In the genomic region with DNA sequence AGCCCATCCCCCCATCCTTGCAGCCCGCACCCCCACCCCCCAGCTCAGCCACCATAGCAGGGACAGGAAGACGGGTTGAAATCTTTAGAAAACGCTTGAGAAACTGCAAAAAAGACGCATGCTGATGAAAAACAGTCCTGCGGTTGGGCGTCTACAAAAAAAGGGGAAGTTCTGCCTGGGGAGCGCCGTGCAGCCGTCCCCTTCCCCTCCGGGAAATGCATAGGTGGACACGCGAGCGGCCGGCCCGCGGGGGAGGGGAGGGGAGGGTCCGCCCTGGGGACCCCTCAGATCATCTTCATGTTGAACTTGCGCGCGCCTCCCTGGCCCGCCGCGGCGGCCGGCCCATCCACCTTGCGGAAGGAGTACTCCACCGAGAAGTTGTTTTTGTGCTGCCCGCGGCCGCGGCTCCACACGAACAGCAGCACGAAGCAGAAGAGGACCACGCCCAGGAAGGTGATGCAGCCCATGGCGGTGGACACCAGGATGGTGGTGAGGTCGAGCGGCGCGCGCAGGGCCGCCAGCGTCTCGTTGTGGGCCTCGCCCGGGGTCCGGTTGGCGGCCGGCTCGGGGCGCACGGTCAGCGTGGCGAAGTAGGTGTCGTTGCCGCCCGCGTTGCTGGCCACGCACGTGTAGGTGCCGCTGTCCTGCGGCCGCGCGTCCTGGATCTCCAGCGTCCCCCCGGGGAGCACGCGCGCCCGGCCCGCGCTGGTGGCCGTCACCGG, we compare ENCODE assay signal across 9 cellular contexts. TPM values are rescaled to one million over a fixed set of nuclear protein-coding genes. Genes with fewer than 3 reads are reported as not detected.
DNase-seq lines count a peak whose midpoint lies in the region; ATAC-seq and TF ChIP-seq lines count a peak whose summit lies in the region.
"Had no signal": no experiment of that assay in that cellular context is flagged by ENCODE, and none has a peak within 500 bp of the region (broad histone marks: within the 10 kb centered on the region; RNA-seq: fewer than 3 reads in every experiment).

No MANE protein-coding gene starts in this region.

- peak; percentile 88 for DNase-seq in GM13976 (ENCODE audit: low spot score)
- peak; percentile 62 for DNase-seq in NCI-H69 (lab: John Stamatoyannopoulos, UW)
- DNase-seq in activated effector memory CD4-positive, alpha-beta T cell treated with anti-CD3 and anti-CD28 coated beads, Interleukin-2, amount 50 U/mL, for 16 hours, result peak; percentile 81
- peak; percentile 41 for DNase-seq in stomach
- DNase-seq in COR-L47 (lab: John Stamatoyannopoulos, UW), result no peak

- TF ChIP-seq EP300 in stomach (IDR thresholded peaks at IDR 0.05), result no peak

- no peak for TF ChIP-seq CTCF in GM13976 (IDR thresholded peaks at IDR 0.05; ENCODE audit: borderline replicate concordance, control extremely low read depth, extremely low read depth, insufficient read depth, missing control alignments)
- TF ChIP-seq CTCF in stomach (IDR thresholded peaks at IDR 0.05), result no peak

- H3K9ac ChIP-seq in iPS-18a (ENCODE audit: low read length), result no peak overlapping the region

- H3K27ac ChIP-seq in iPS-18a (ENCODE audit: low read length) (no peak overlapping the region), stomach (peak overlapping the region in 4 of 5 donors; percentile 51 to 84 (median 70))

- no peak for ATAC-seq in GM18858 (IDR thresholded peaks at IDR 0.05; ENCODE audit: unreplicated experiment)
- no peak for ATAC-seq in GM18519 (IDR thresholded peaks at IDR 0.05; ENCODE audit: low FRiP score, unreplicated experiment)

- no peak for TF ChIP-seq POLR2A in stomach (IDR thresholded peaks at IDR 0.05)

- H3K4me3 ChIP-seq in iPS-18a (ENCODE audit: low read length), result peak overlapping the region; percentile 27
- peak overlapping the region; percentile 41 to 56 (median 44) for H3K4me3 ChIP-seq in stomach

- H3K36me3 ChIP-seq in iPS-18a (ENCODE audit: control insufficient read depth, low read depth, low read length) (no peaks in the 10 kb centered on the region), stomach (no peaks in the 10 kb centered on the region)

- H3K4me1 ChIP-seq in iPS-18a (ENCODE audit: control insufficient read depth, low read depth, low read length) (no peaks in the 10 kb centered on the region), stomach (peaks cover 28 to 48% (median 36%) of the 10 kb centered on the region in 4 donors)

- in situ Hi-C loops in GM13976 (cut with MboI; ENCODE audit: low sequenced_read_pairs, unreplicated experiment), result no loop called here

- no peaks in the 10 kb centered on the region for H3K9me3 ChIP-seq in iPS-18a (ENCODE audit: control insufficient read depth, low read depth, low read length)
- H3K9me3 ChIP-seq in stomach, result no peaks in the 10 kb centered on the region

- intact Hi-C loops in stomach (cut with DNase I; ENCODE audit: low total_unique reads), result loop anchor here (10.0 kb wide), 1 partner anchor 155 kb away; no protein-coding TSS in a partner anchor

- WGBS in stomach, 5 donors, result 1 to 10% (median 2%) methylated on average over 25 to 71 of the region's 74 CpGs

- H3K27me3 ChIP-seq in iPS-18a (ENCODE audit: control insufficient read depth, insufficient read depth, low read length), result peaks cover 88% of the 10 kb centered on the region
- peaks cover 17 to 88% (median 49%) of the 10 kb centered on the region in 3 donors for H3K27me3 ChIP-seq in stomach

RNA-seq across cellular contexts. Expression of gene PEAK3, which starts 7.9 kb away (rescaled TPM):
- total RNA-seq in stomach, result 1 to 10 TPM in 1 of 5 donors, under 1 TPM in 1, not detected in 3; 0.87 to 1.4 TPM
- polyA plus RNA-seq in stomach, result under 1 TPM in 2 of 3 donors, not detected in 1; 0.15 to 0.31 TPM
- total RNA-seq: kidney epithelial cell had no signal

RNA-seq across cellular contexts. Expression of gene LINGO3, which starts 18.1 kb away (rescaled TPM):
- total RNA-seq in stomach, result not detected
- not detected for polyA plus RNA-seq in stomach
- total RNA-seq: kidney epithelial cell had no signal

RNA-seq across cellular contexts. Expression of gene JSRP1, which starts 33.7 kb away (rescaled TPM):
- total RNA-seq in stomach, result under 1 TPM in 1 of 5 donors, not detected in 4; 0.58 TPM
- polyA plus RNA-seq in stomach, result under 1 TPM in 2 of 3 donors, not detected in 1; 0.68 to 0.75 TPM

RNA-seq across cellular contexts. Expression of gene LSM7, which starts 38.5 kb away (rescaled TPM):
- total RNA-seq in stomach, result 10 to 100 TPM in 4 of 5 donors, 1 to 10 TPM in 1; 9.8 to 93.1 (median 17.4) TPM
- 100 to 1,000 TPM; 196 to 332 (median 214) TPM for polyA plus RNA-seq in stomach

RNA-seq across cellular contexts. Expression of gene SPPL2B, which starts 38.6 kb away (rescaled TPM):
- total RNA-seq in stomach, result 100 to 1,000 TPM in 2 of 5 donors, 10 to 100 TPM in 3; 69.3 to 450 (median 97.4) TPM
- 10 to 100 TPM; 13.6 to 31.4 (median 29.0) TPM for polyA plus RNA-seq in stomach
